24 cellular contexts compared by ENCODE assay signal in genomic region chr11:41446566-41446965, GRCh38. TPM values are rescaled to one million over a fixed set of nuclear protein-coding genes. Genes with fewer than 3 reads are reported as not detected.
DNase-seq lines count a peak whose midpoint lies in the region; ATAC-seq, FAIRE-seq and TF ChIP-seq lines count a peak whose summit lies in the region.
"Had no signal": no experiment of that assay in that cellular context is flagged by ENCODE, and none has a peak within 500 bp of the region (broad histone marks: within the 10 kb centered on the region; RNA-seq: fewer than 3 reads in every experiment).

No MANE protein-coding gene starts in this region.

- H3K27me3 Mint-ChIP-seq in astrocyte (ENCODE audit: low read depth, unreplicated experiment): no peaks in the 10 kb centered on the region
- no peaks in the 10 kb centered on the region for H3K27me3 Mint-ChIP-seq in nephron (ENCODE audit: low read depth)
- H3K27me3 Mint-ChIP-seq in activated T-helper 17 cell treated with anti-CD3 and anti-CD28 coated beads, Interleukin-2, amount 50 U/mL, for 72 hours: no peaks in the 10 kb centered on the region
- H3K27me3 Mint-ChIP-seq: CD4-positive, CD25-positive, alpha-beta regulatory T cell; CD8-positive, alpha-beta memory T cell had no signal

- H3K36me3 ChIP-seq in HepG2 (replicated peaks in 1 of 2; ENCODE audit: control insufficient read depth in 1 of 2, insufficient read depth in 2 of 2, low read length in 2 of 2) (no peaks in the 10 kb centered on the region), right lobe of liver (no peaks in the 10 kb centered on the region), astrocyte (ENCODE audit: insufficient read depth, low read length) (no peaks in the 10 kb centered on the region), esophagus muscularis mucosa (no peaks in the 10 kb centered on the region)
- H3K36me3 ChIP-seq: BE2C had no signal

- H3K9ac ChIP-seq in HepG2 (ENCODE audit: insufficient read depth, low read depth, low read length) (no peak overlapping the region), astrocyte (ENCODE audit: low read length) (no peak overlapping the region)
- H3K9ac ChIP-seq: GM23248 had no signal

- intact Hi-C loops in HepG2 (cut with micrococcal nuclease; ENCODE audit: unreplicated experiment): no loop called here
- intact Hi-C loops in right lobe of liver (cut with DNase I): no loop called here
- intact Hi-C loops in esophagus muscularis mucosa (cut with DNase I): no loop called here

- H3K27ac Mint-ChIP-seq in astrocyte (ENCODE audit: unreplicated experiment) (no peak overlapping the region), nephron (peak overlapping the region; percentile 92 to 95 (median 92))
- H3K27ac Mint-ChIP-seq in activated T-helper 17 cell treated with anti-CD3 and anti-CD28 coated beads, Interleukin-2, amount 50 U/mL, for 72 hours: no peak overlapping the region
- H3K27ac Mint-ChIP-seq: CD4-positive, CD25-positive, alpha-beta regulatory T cell; CD8-positive, alpha-beta memory T cell; HFFc6 had no signal

- no peak for TF ChIP-seq EP300 in HepG2 (IDR thresholded peaks at IDR 0.05; ENCODE audit: low read depth in 2 of 2, low read length in 2 of 2)
- no peak for TF ChIP-seq EP300 in HepG2 (CRISPR knock-in tag; IDR thresholded peaks at IDR 0.05; ENCODE audit: borderline replicate concordance)
- no peak for TF ChIP-seq EP300 in esophagus muscularis mucosa (IDR thresholded peaks at IDR 0.05)

- H3K4me1 Mint-ChIP-seq in astrocyte (ENCODE audit: low read depth, unreplicated experiment) (peaks cover 31% of the 10 kb centered on the region), nephron (peaks cover 12% of the 10 kb centered on the region)
- H3K4me1 Mint-ChIP-seq in activated T-helper 17 cell treated with anti-CD3 and anti-CD28 coated beads, Interleukin-2, amount 50 U/mL, for 72 hours: no peaks in the 10 kb centered on the region
- H3K4me1 Mint-ChIP-seq: CD4-positive, CD25-positive, alpha-beta regulatory T cell; CD8-positive, alpha-beta memory T cell had no signal

- H3K4me3 Mint-ChIP-seq in astrocyte (ENCODE audit: unreplicated experiment) (no peak overlapping the region), nephron (no peak overlapping the region)
- H3K4me3 Mint-ChIP-seq in activated T-helper 17 cell treated with anti-CD3 and anti-CD28 coated beads, Interleukin-2, amount 50 U/mL, for 72 hours: no peak overlapping the region
- H3K4me3 Mint-ChIP-seq: CD4-positive, CD25-positive, alpha-beta regulatory T cell; CD8-positive, alpha-beta memory T cell; HFFc6 had no signal

- H4K20me1 ChIP-seq in HepG2 (ENCODE audit: insufficient read depth, low read length) (no peaks in the 10 kb centered on the region), astrocyte (ENCODE audit: insufficient read depth, low read length) (no peaks in the 10 kb centered on the region)

- CTCF ChIA-PET in HepG2 (lab: Yijun Ruan, JAX; ENCODE audit: low intra/inter-chr PET ratio, low total read pairs): no interaction called here

- FAIRE-seq in HepG2 (lab: Jason Lieb, UNC): no peak
- FAIRE-seq in astrocyte (lab: Jason Lieb, UNC): no peak
- FAIRE-seq: GM12878, GM19239 had no signal

- H3K4me3 ChIP-seq in HepG2 (replicated peaks in 1 of 3; ENCODE audit: insufficient read depth in 1 of 3, low read depth in 2 of 3, low read length in 3 of 3) (no peak overlapping the region), right lobe of liver (no peak overlapping the region), astrocyte (ENCODE audit: insufficient read depth, low read depth, low read length) (no peak overlapping the region), esophagus muscularis mucosa (no peak overlapping the region)
- H3K4me3 ChIP-seq: GM12878, GM23248 had no signal

- no peak for TF ChIP-seq RAD21 in HepG2 (CRISPR knock-in tag; IDR thresholded peaks at IDR 0.05)

- H3K9me3 ChIP-seq in HepG2 (ENCODE audit: low read length) (no peaks in the 10 kb centered on the region), right lobe of liver (no peaks in the 10 kb centered on the region), astrocyte (ENCODE audit: insufficient read depth, low read depth, low read length) (no peaks in the 10 kb centered on the region), esophagus muscularis mucosa (no peaks in the 10 kb centered on the region)
- H3K9me3 ChIP-seq: BE2C had no signal

- BruUV-seq in HepG2 (replicated peaks; lab: Mats Ljungman, UMichigan): no TSS peak

- in situ Hi-C loops in HepG2 (cut with HindIII; ENCODE audit: extremely low pct_ligation_motif_present, low pct_unique_long_range_greater_than_20kb): no loop called here

- TF ChIP-seq CTCF in HepG2 (CRISPR knock-in tag; IDR thresholded peaks at IDR 0.05): no peak
- TF ChIP-seq CTCF in right lobe of liver (IDR thresholded peaks at IDR 0.05): no peak
- no peak for TF ChIP-seq CTCF in astrocyte (IDR thresholded peaks at IDR 0.05; ENCODE audit: insufficient read depth, low read depth, low read length)
- TF ChIP-seq CTCF in nephron (IDR thresholded peaks at IDR 0.05; ENCODE audit: unreplicated experiment in 3 of 3): no peak
- no peak for TF ChIP-seq CTCF in esophagus muscularis mucosa (IDR thresholded peaks at IDR 0.05)

- ATAC-seq in HepG2: no peak
- ATAC-seq in right lobe of liver: no peak
- no peak for ATAC-seq in activated T-helper 17 cell treated with anti-CD3 and anti-CD28 coated beads, Interleukin-2, amount 50 U/mL, for 72 hours (replicated peaks)
- ATAC-seq: GM12878, HCT116 had no signal

- H3K36me3 Mint-ChIP-seq in astrocyte (ENCODE audit: low read depth, unreplicated experiment): no peaks in the 10 kb centered on the region
- H3K36me3 Mint-ChIP-seq in nephron (ENCODE audit: low read depth): no peaks in the 10 kb centered on the region
- no peaks in the 10 kb centered on the region for H3K36me3 Mint-ChIP-seq in activated T-helper 17 cell treated with anti-CD3 and anti-CD28 coated beads, Interleukin-2, amount 50 U/mL, for 72 hours (ENCODE audit: low read depth)
- H3K36me3 Mint-ChIP-seq: CD4-positive, CD25-positive, alpha-beta regulatory T cell; CD8-positive, alpha-beta memory T cell had no signal

- H3K27ac ChIP-seq in HepG2 (ENCODE audit: extremely low read length, insufficient read depth, low read length) (no peak overlapping the region), right lobe of liver (no peak overlapping the region), astrocyte (ENCODE audit: low read depth, low read length) (no peak overlapping the region), esophagus muscularis mucosa (replicated peaks in 1 of 4) (no peak overlapping the region)
- H3K27ac ChIP-seq: GM23248 had no signal

- POLR2A ChIA-PET in HepG2 (lab: Yijun Ruan, JAX): no interaction called here

- TF ChIP-seq POLR2A in HepG2 (IDR thresholded peaks at IDR 0.05; ENCODE audit: insufficient read depth in 1 of 2, low read depth in 2 of 2, low read length in 2 of 2): no peak
- no peak for TF ChIP-seq POLR2A in right lobe of liver (IDR thresholded peaks at IDR 0.05)
- no peak for TF ChIP-seq POLR2A in esophagus muscularis mucosa (IDR thresholded peaks at IDR 0.05; ENCODE audit: low read depth)

- DNase-seq in HepG2 (ENCODE audit: low spot score) (no peak), right lobe of liver (no peak), astrocyte (ENCODE audit: low read depth) (peak; percentile 56), esophagus muscularis mucosa (ENCODE audit: extremely low spot score) (no peak), NCI-H1417 (lab: John Stamatoyannopoulos, UW) (no peak)
- DNase-seq: 8988T; BE2C; C1 segment of cervical spinal cord; CD4-positive, CD25-positive, alpha-beta regulatory T cell; CD8-positive, alpha-beta memory T cell; COR-L47; DMS 273 treated with DMSO at 0.1 percent for 48 hours; DMS53; DND-41; EL; GM23248; H7; HFFc6 had no signal

- H3K27me3 ChIP-seq in HepG2 (ENCODE audit: control insufficient read depth in 1 of 2, insufficient read depth in 2 of 2, low read length in 2 of 2) (no peaks in the 10 kb centered on the region), right lobe of liver (no peaks in the 10 kb centered on the region), astrocyte (ENCODE audit: insufficient read depth, low read length) (no peaks in the 10 kb centered on the region), esophagus muscularis mucosa (no peaks in the 10 kb centered on the region)
- H3K27me3 ChIP-seq: BE2C had no signal

- no peak overlapping the region for H3K4me2 ChIP-seq in HepG2 (ENCODE audit: low read depth, low read length)
- H3K4me2 ChIP-seq in astrocyte (ENCODE audit: low read length): peak overlapping the region; percentile 28

- H3K9me3 Mint-ChIP-seq in astrocyte (ENCODE audit: unreplicated experiment) (no peaks in the 10 kb centered on the region), nephron (no peaks in the 10 kb centered on the region)
- peaks cover 22% of the 10 kb centered on the region for H3K9me3 Mint-ChIP-seq in activated T-helper 17 cell treated with anti-CD3 and anti-CD28 coated beads, Interleukin-2, amount 50 U/mL, for 72 hours

- H3K4me1 ChIP-seq in HepG2 (ENCODE audit: insufficient read depth, low read length) (no peaks in the 10 kb centered on the region), right lobe of liver (no peaks in the 10 kb centered on the region), astrocyte (ENCODE audit: insufficient read depth, low read length) (peaks cover 17% of the 10 kb centered on the region), esophagus muscularis mucosa (peaks cover 0 to 7% (median 0%) of the 10 kb centered on the region in 4 donors)
- H3K4me1 ChIP-seq: BE2C had no signal

- H2AFZ ChIP-seq in HepG2 (ENCODE audit: low read length): no peak overlapping the region
- no peak overlapping the region for H2AFZ ChIP-seq in astrocyte (ENCODE audit: low read depth, low read length)
- H2AFZ ChIP-seq: GM23248 had no signal

- no peaks in the 10 kb centered on the region for H3K79me2 ChIP-seq in HepG2 (ENCODE audit: insufficient read depth, low read length)
- no peaks in the 10 kb centered on the region for H3K79me2 ChIP-seq in astrocyte (ENCODE audit: insufficient read depth, low read length)

RNA-seq across cellular contexts. Expression of gene LRRC4C, which starts 12.9 kb away (rescaled TPM):
- total RNA-seq in HepG2 (2016; rRNA removed; fragmentation: Illumina TruSeq; extraction: Trizol): not detected in 2 replicates
- not detected in 2 replicates for total RNA-seq in HepG2 (2016; cell fraction: cytosol; rRNA removed; fragmentation: Illumina TruSeq; extraction: Trizol; ENCODE audit: low read depth)
- total RNA-seq in HepG2 (2016; cell fraction: insoluble cytoplasmic fraction; rRNA removed; fragmentation: Illumina TruSeq; extraction: Trizol): not detected in 2 replicates
- total RNA-seq in HepG2 (2016; cell fraction: membrane; rRNA removed; fragmentation: Illumina TruSeq; extraction: Trizol): not detected in 2 replicates
- not detected in 2 replicates for total RNA-seq in HepG2 (2016; cell fraction: nucleus; rRNA removed; fragmentation: Illumina TruSeq; extraction: Trizol)
- polyA plus RNA-seq in HepG2 (2011; rRNA removed): not detected in 2 replicates
- polyA plus RNA-seq in HepG2 (2011; cell fraction: cytosol; rRNA removed): not detected in 2 replicates
- polyA plus RNA-seq in HepG2 (2011; cell fraction: nucleus; rRNA removed): not detected in 2 replicates
- polyA plus RNA-seq in HepG2 (2012): not detected in 2 replicates
- polyA plus RNA-seq in HepG2 (2016; cell fraction: cytosol; fragmentation: Illumina TruSeq; extraction: Trizol; ENCODE audit: low read depth): not detected in 2 replicates
- polyA plus RNA-seq in HepG2 (2016; cell fraction: insoluble cytoplasmic fraction; fragmentation: Illumina TruSeq; extraction: Trizol; ENCODE audit: low read depth): not detected in 2 replicates
- polyA plus RNA-seq in HepG2 (2016; cell fraction: membrane; fragmentation: Illumina TruSeq; extraction: Trizol; ENCODE audit: low read depth): not detected in 2 replicates
- polyA plus RNA-seq in HepG2 (2016; cell fraction: nucleus; fragmentation: Illumina TruSeq; extraction: Trizol; ENCODE audit: insufficient read depth, low read depth): not detected in 2 replicates
- not detected in 2 replicates for polyA minus RNA-seq in HepG2 (2011; rRNA and poly(A)+ RNA removed; ENCODE audit: low replicate concordance)
- not detected in 2 replicates for polyA minus RNA-seq in HepG2 (2011; cell fraction: cytosol; rRNA and poly(A)+ RNA removed)
- not detected in 2 replicates for polyA minus RNA-seq in HepG2 (2011; cell fraction: nucleus; rRNA and poly(A)+ RNA removed)
- under 1 TPM; 0.25 to 0.43 (median 0.27) TPM for total RNA-seq in right lobe of liver
- total RNA-seq in astrocyte: 9.0 and 15.3 TPM in 2 replicates
- 1 to 10 TPM; 1.2 to 4.0 (median 2.2) TPM for total RNA-seq in esophagus muscularis mucosa
- not detected for total RNA-seq in activated T-helper 17 cell treated with anti-CD3 and anti-CD28 coated beads, Interleukin-2, amount 50 U/mL, for 72 hours
- total RNA-seq: CD4-positive, CD25-positive, alpha-beta regulatory T cell; CD8-positive, alpha-beta memory T cell; G401; GM12878; GM23248; HFFc6 had no signal
- polyA plus RNA-seq: CD4-positive, CD25-positive, alpha-beta regulatory T cell; CD8-positive, alpha-beta memory T cell; GM23248 had no signal

Comparison
In these comparisons a context has a peak if more than half of its experiments do, and no peak if none do; other contexts are left out.
1. H3K27ac Mint-ChIP-seq: peak in nephron (3 of 3); none in astrocyte (single experiment) and activated T-helper 17 cell treated with anti-CD3 and anti-CD28 coated beads, Interleukin-2, amount 50 U/mL, for 72 hours (single experiment).